ENCODE assay signal across 17 cellular contexts in genomic region chrX:133726642-133727041, GRCh38.
DNase-seq lines count a peak whose midpoint lies in the region; ATAC-seq, FAIRE-seq and TF ChIP-seq lines count a peak whose summit lies in the region.
"Had no signal": no experiment of that assay in that cellular context is flagged by ENCODE, and none has a peak within 500 bp of the region (broad histone marks: within the 10 kb centered on the region; RNA-seq: fewer than 3 reads in every experiment).

No MANE protein-coding gene starts in this region.

- H3K4me3 ChIP-seq in HepG2 (replicated peaks in 1 of 3; ENCODE audit: insufficient read depth in 1 of 3, low read depth in 2 of 3, low read length in 3 of 3), result no peak overlapping the region
- H3K4me3 ChIP-seq in right lobe of liver, result no peak overlapping the region
- H3K4me3 ChIP-seq in PC-9, result peak overlapping the region; percentile 36; the same call in 1 of the 2 replicates
- H3K4me3 ChIP-seq in hepatocyte, result no peak overlapping the region
- no peak overlapping the region for H3K4me3 ChIP-seq in sigmoid colon
- H3K4me3 ChIP-seq: cardiac muscle cell, dorsolateral prefrontal cortex, suprapubic skin had no signal

- H2AFZ ChIP-seq in HepG2 (ENCODE audit: low read length) (no peak overlapping the region), PC-9 (peak overlapping the region; percentile 67), hepatocyte (no peak overlapping the region)

- no peak overlapping the region for H3K9ac ChIP-seq in HepG2 (ENCODE audit: insufficient read depth, low read depth, low read length)

- intact Hi-C loops in HepG2 (cut with micrococcal nuclease; ENCODE audit: unreplicated experiment), result no loop called here
- intact Hi-C loops in right lobe of liver (cut with DNase I), result no loop called here
- intact Hi-C loops in PC-9 (cut with micrococcal nuclease; ENCODE audit: unreplicated experiment), result loop anchor here (1.0 to 5.0 kb wide), 2 partner anchors 182 to 469 kb away; no protein-coding TSS in a partner anchor
- intact Hi-C loops in sigmoid colon (cut with DNase I), result no loop called here

- no peak for TF ChIP-seq RAD21 in HepG2 (CRISPR knock-in tag; IDR thresholded peaks at IDR 0.05)

- no peak overlapping the region for H3K27ac Mint-ChIP-seq in activated naive CD8-positive, alpha-beta T cell treated with anti-CD3 and anti-CD28 coated beads for 36 hours
- H3K27ac Mint-ChIP-seq: activated CD4-positive, alpha-beta T cell treated with anti-CD3 and anti-CD28 coated beads, Interleukin-2, amount 10 ng/mL, durations not matched to agents 24 days and 14 days had no signal

- H3K36me3 Mint-ChIP-seq in activated naive CD8-positive, alpha-beta T cell treated with anti-CD3 and anti-CD28 coated beads for 36 hours, result no peaks in the 10 kb centered on the region

- H4K20me1 ChIP-seq in HepG2 (ENCODE audit: insufficient read depth, low read length), result peaks cover 92% of the 10 kb centered on the region
- H4K20me1 ChIP-seq in PC-9 (ENCODE audit: insufficient read depth), result no peaks in the 10 kb centered on the region
- no peaks in the 10 kb centered on the region for H4K20me1 ChIP-seq in hepatocyte (ENCODE audit: insufficient read depth, poor library complexity, severe bottlenecking)

- DNase-seq in HepG2 (ENCODE audit: low spot score) (no peak), right lobe of liver (no peak), PC-9 (peak in 1 of 2 experiments; percentile 23), hepatocyte (ENCODE audit: low spot score) (no peak), sigmoid colon (no peak)
- no peak for DNase-seq in activated CD4-positive, alpha-beta T cell treated with anti-CD3 and anti-CD28 coated beads for 4 hours
- DNase-seq in activated naive CD8-positive, alpha-beta T cell treated with anti-CD3 and anti-CD28 coated beads for 36 hours, result no peak
- DNase-seq: activated CD4-positive, alpha-beta T cell treated with anti-CD3 and anti-CD28 coated beads, Interleukin-2, amount 10 ng/mL, durations not matched to agents 24 days and 14 days; dorsolateral prefrontal cortex; Kasumi-1; NCI-H1105; NCI-H526 treated with DMSO at 0.1 percent for 48 hours; retina had no signal

- no peak for TF ChIP-seq POLR2A in HepG2 (IDR thresholded peaks at IDR 0.05; ENCODE audit: insufficient read depth in 1 of 2, low read depth in 2 of 2, low read length in 2 of 2)
- TF ChIP-seq POLR2A in right lobe of liver (IDR thresholded peaks at IDR 0.05), result no peak
- no peak for TF ChIP-seq POLR2A in sigmoid colon (IDR thresholded peaks at IDR 0.05)

- FAIRE-seq in HepG2 (lab: Jason Lieb, UNC), result no peak

- no peaks in the 10 kb centered on the region for H3K9me2 ChIP-seq in PC-9 (ENCODE audit: insufficient read depth)
- H3K9me2 ChIP-seq in hepatocyte (replicated peaks; ENCODE audit: insufficient read depth), result no peaks in the 10 kb centered on the region

- peaks cover 25% of the 10 kb centered on the region for H3F3A ChIP-seq in PC-9 (ENCODE audit: insufficient read depth, low read depth)

- BruUV-seq in HepG2 (replicated peaks; lab: Mats Ljungman, UMichigan) (no TSS peak), PC-9 (replicated peaks; lab: Mats Ljungman, UMichigan) (no TSS peak)

- no peaks in the 10 kb centered on the region for H3K27me3 ChIP-seq in HepG2 (ENCODE audit: control insufficient read depth in 1 of 2, insufficient read depth in 2 of 2, low read length in 2 of 2)
- no peaks in the 10 kb centered on the region for H3K27me3 ChIP-seq in right lobe of liver
- H3K27me3 ChIP-seq in PC-9 (ENCODE audit: insufficient read depth, low read depth), result no peaks in the 10 kb centered on the region
- H3K27me3 ChIP-seq in hepatocyte, result no peaks in the 10 kb centered on the region
- no peaks in the 10 kb centered on the region for H3K27me3 ChIP-seq in sigmoid colon
- H3K27me3 ChIP-seq: cardiac muscle cell, suprapubic skin had no signal

- H3K36me3 ChIP-seq in HepG2 (replicated peaks in 1 of 2; ENCODE audit: control insufficient read depth in 1 of 2, insufficient read depth in 2 of 2, low read length in 2 of 2) (peaks cover 1 to 8% of the 10 kb centered on the region in 2 experiments; a peak in 2 of 5 replicates), right lobe of liver (no peaks in the 10 kb centered on the region), PC-9 (ENCODE audit: low read depth) (no peaks in the 10 kb centered on the region), hepatocyte (replicated peaks; ENCODE audit: insufficient read depth, low read depth) (no peaks in the 10 kb centered on the region), sigmoid colon (no peaks in the 10 kb centered on the region)
- H3K36me3 ChIP-seq: cardiac muscle cell, suprapubic skin had no signal

- H3K27ac ChIP-seq in HepG2 (ENCODE audit: extremely low read length, insufficient read depth, low read length) (no peak overlapping the region), right lobe of liver (no peak overlapping the region), PC-9 (peak overlapping the region; percentile 90), hepatocyte (peak overlapping the region; percentile 71), sigmoid colon (no peak overlapping the region)
- H3K27ac ChIP-seq: cardiac muscle cell, dorsolateral prefrontal cortex, suprapubic skin had no signal

- H3K79me2 ChIP-seq in HepG2 (ENCODE audit: insufficient read depth, low read length) (peaks cover 94% of the 10 kb centered on the region), PC-9 (ENCODE audit: low read depth) (no peaks in the 10 kb centered on the region), hepatocyte (no peaks in the 10 kb centered on the region)

- WGBS in HepG2 (ENCODE audit: low lambda C conversion rate), result 83% methylated on average over 2 of the region's 2 CpGs
- WGBS in right lobe of liver (ENCODE audit: insufficient coverage, low coverage, low lambda C conversion rate, missing lambda C conversion rate), result 57% methylated on average over 2 of the region's 2 CpGs
- WGBS in hepatocyte (ENCODE audit: low lambda C conversion rate, missing lambda C conversion rate), result 64% methylated on average over 2 of the region's 2 CpGs
- WGBS in sigmoid colon, 2 donors, result 56 to 73% methylated on average over 2 of the region's 2 CpGs

- H3K9me3 ChIP-seq in HepG2 (ENCODE audit: low read length) (no peaks in the 10 kb centered on the region), right lobe of liver (no peaks in the 10 kb centered on the region), PC-9 (ENCODE audit: insufficient read depth, low read depth) (peaks cover 3% of the 10 kb centered on the region; the same call in 1 of the 2 replicates), hepatocyte (ENCODE audit: low read depth) (no peaks in the 10 kb centered on the region), sigmoid colon (no peaks in the 10 kb centered on the region)
- H3K9me3 ChIP-seq: suprapubic skin had no signal

- CTCF ChIA-PET in HepG2 (lab: Yijun Ruan, JAX; ENCODE audit: low intra/inter-chr PET ratio, low total read pairs) (no interaction called here), PC-9 (lab: Charles Lee) (no interaction called here)

- no peak overlapping the region for H3K4me3 Mint-ChIP-seq in activated naive CD8-positive, alpha-beta T cell treated with anti-CD3 and anti-CD28 coated beads for 36 hours
- H3K4me3 Mint-ChIP-seq: activated CD4-positive, alpha-beta T cell treated with anti-CD3 and anti-CD28 coated beads, Interleukin-2, amount 10 ng/mL, durations not matched to agents 24 days and 14 days had no signal

- no peaks in the 10 kb centered on the region for H3K27me3 Mint-ChIP-seq in activated naive CD8-positive, alpha-beta T cell treated with anti-CD3 and anti-CD28 coated beads for 36 hours

- POLR2A ChIA-PET in HepG2 (lab: Yijun Ruan, JAX), result no interaction called here
- POLR2A ChIA-PET in PC-9 (lab: Charles Lee; ENCODE audit: unreplicated experiment), result no interaction called here

- peaks cover 9% of the 10 kb centered on the region for H3K4me1 Mint-ChIP-seq in activated naive CD8-positive, alpha-beta T cell treated with anti-CD3 and anti-CD28 coated beads for 36 hours

- in situ Hi-C loops in HepG2 (cut with HindIII; ENCODE audit: extremely low pct_ligation_motif_present, low pct_unique_long_range_greater_than_20kb), result no loop called here

- TF ChIP-seq CTCF in HepG2 (CRISPR knock-in tag; IDR thresholded peaks at IDR 0.05), result no peak
- no peak for TF ChIP-seq CTCF in right lobe of liver (IDR thresholded peaks at IDR 0.05)
- no peak for TF ChIP-seq CTCF in PC-9 (conservative IDR thresholded peaks at IDR 0.05)
- no peak for TF ChIP-seq CTCF in hepatocyte (IDR thresholded peaks at IDR 0.05; ENCODE audit: poor library complexity)
- TF ChIP-seq CTCF in sigmoid colon (IDR thresholded peaks at IDR 0.05), result no peak

- H3K4me2 ChIP-seq in HepG2 (ENCODE audit: low read depth, low read length) (no peak overlapping the region), PC-9 (peak overlapping the region; percentile 71), hepatocyte (peak overlapping the region; percentile 10)

- ATAC-seq in HepG2 (no peak; the same call in 2 of the 3 replicates), right lobe of liver (no peak), HG03039 (IDR thresholded peaks at IDR 0.05; ENCODE audit: unreplicated experiment) (no peak)
- ATAC-seq: left lobe of liver had no signal

- TF ChIP-seq EP300 in HepG2 (IDR thresholded peaks at IDR 0.05; ENCODE audit: low read depth in 2 of 2, low read length in 2 of 2) (no peak), HepG2 (CRISPR knock-in tag; IDR thresholded peaks at IDR 0.05; ENCODE audit: borderline replicate concordance) (no peak), sigmoid colon (IDR thresholded peaks at IDR 0.05) (no peak)

- H3K4me1 ChIP-seq in HepG2 (ENCODE audit: insufficient read depth, low read length) (peaks cover 94% of the 10 kb centered on the region), right lobe of liver (no peaks in the 10 kb centered on the region), PC-9 (replicated peaks; ENCODE audit: insufficient read depth) (peaks cover 20% of the 10 kb centered on the region), hepatocyte (ENCODE audit: insufficient read depth) (peaks cover 5% of the 10 kb centered on the region), sigmoid colon (no peaks in the 10 kb centered on the region)

- H3K9me3 Mint-ChIP-seq in activated naive CD8-positive, alpha-beta T cell treated with anti-CD3 and anti-CD28 coated beads for 36 hours, result no peaks in the 10 kb centered on the region

TF ChIP-seq in HepG2, 621 proteins besides CTCF, POLR2A, EP300 and RAD21:
- TF ChIP-seq RBM22 (optimal IDR thresholded peaks at IDR 0.05; ENCODE audit: low read length) (peak; percentile 1), ZNF737 (CRISPR knock-in tag; IDR thresholded peaks at IDR 0.05; ENCODE audit: borderline replicate concordance) (no peak)
TF ChIP-seq in HepG2: peak in this region for 1.

Comparison
In these comparisons a context has a peak if more than half of its experiments do, and no peak if none do; other contexts are left out.
1. H3K27ac ChIP-seq: peak in PC-9 (single experiment) and hepatocyte (single experiment); none in HepG2 (single experiment), right lobe of liver (0 of 3) and sigmoid colon (0 of 4).